Comparison of ENCODE assay signal across 15 cellular contexts in genomic region chr15:61856295-61856694, GRCh38.
"Had no signal": no experiment of that assay in that cellular context is flagged by ENCODE, and none has a peak within 500 bp of the region (broad histone marks: within the 10 kb centered on the region; RNA-seq: fewer than 3 reads in every experiment).

No MANE protein-coding gene starts in this region.

- H3K27ac Mint-ChIP-seq: activated naive CD8-positive, alpha-beta T cell treated with anti-CD3 and anti-CD28 coated beads for 36 hours; activated T-cell treated with anti-CD3 and anti-CD28 coated beads, Interleukin-2, amount 50 U/mL, for 24 hours; neural progenitor cell had no signal

- H3K36me3 Mint-ChIP-seq: neural progenitor cell had no signal

- ATAC-seq: gastroesophageal sphincter had no signal

- H3K27me3 Mint-ChIP-seq: activated naive CD8-positive, alpha-beta T cell treated with anti-CD3 and anti-CD28 coated beads for 36 hours; activated T-cell treated with anti-CD3 and anti-CD28 coated beads, Interleukin-2, amount 50 U/mL, for 24 hours had no signal

- H3K36me3 ChIP-seq: brain microvascular endothelial cell, neural progenitor cell had no signal

- H3K27me3 ChIP-seq: brain microvascular endothelial cell, dorsolateral prefrontal cortex, gastroesophageal sphincter, hepatocyte, neural progenitor cell, tibial nerve had no signal

- H3K4me3 ChIP-seq: dorsolateral prefrontal cortex, gastroesophageal sphincter, hepatocyte, neural progenitor cell, tibial nerve had no signal

- H3K4me1 ChIP-seq: gastroesophageal sphincter, neural progenitor cell, parathyroid adenoma, tibial nerve had no signal

- H3K9me3 Mint-ChIP-seq: activated naive CD8-positive, alpha-beta T cell treated with anti-CD3 and anti-CD28 coated beads for 36 hours; activated T-cell treated with anti-CD3 and anti-CD28 coated beads, Interleukin-2, amount 50 U/mL, for 24 hours; neural progenitor cell had no signal

- DNase-seq: activated CD4-positive, CD25-positive, alpha-beta regulatory T cell; activated gamma-delta T cell treated with Interleukin-2 at 50 U/mL for 16 hours; activated naive CD8-positive, alpha-beta T cell treated with anti-CD3 and anti-CD28 coated beads for 36 hours; activated T-cell treated with anti-CD3 and anti-CD28 coated beads, Interleukin-2, amount 50 U/mL, for 24 hours; brain microvascular endothelial cell; dorsolateral prefrontal cortex; kidney glomerular epithelial cell; retina; stimulated activated CD4-positive, alpha-beta T cell treated with anti-CD3 and anti-CD28 coated beads, Interleukin-15, amount 100 ng/mL, for 24 hours; T-helper 1 cell had no signal

- H3K27ac ChIP-seq: brain microvascular endothelial cell, dorsolateral prefrontal cortex, gastroesophageal sphincter, hepatocyte, neural progenitor cell, parathyroid adenoma, tibial nerve had no signal

- H3K4me3 Mint-ChIP-seq: activated naive CD8-positive, alpha-beta T cell treated with anti-CD3 and anti-CD28 coated beads for 36 hours; activated T-cell treated with anti-CD3 and anti-CD28 coated beads, Interleukin-2, amount 50 U/mL, for 24 hours; neural progenitor cell had no signal

- H3K9me3 ChIP-seq: gastroesophageal sphincter, tibial nerve had no signal

- H3K4me1 Mint-ChIP-seq: activated naive CD8-positive, alpha-beta T cell treated with anti-CD3 and anti-CD28 coated beads for 36 hours; neural progenitor cell had no signal
